In the genomic region with DNA sequence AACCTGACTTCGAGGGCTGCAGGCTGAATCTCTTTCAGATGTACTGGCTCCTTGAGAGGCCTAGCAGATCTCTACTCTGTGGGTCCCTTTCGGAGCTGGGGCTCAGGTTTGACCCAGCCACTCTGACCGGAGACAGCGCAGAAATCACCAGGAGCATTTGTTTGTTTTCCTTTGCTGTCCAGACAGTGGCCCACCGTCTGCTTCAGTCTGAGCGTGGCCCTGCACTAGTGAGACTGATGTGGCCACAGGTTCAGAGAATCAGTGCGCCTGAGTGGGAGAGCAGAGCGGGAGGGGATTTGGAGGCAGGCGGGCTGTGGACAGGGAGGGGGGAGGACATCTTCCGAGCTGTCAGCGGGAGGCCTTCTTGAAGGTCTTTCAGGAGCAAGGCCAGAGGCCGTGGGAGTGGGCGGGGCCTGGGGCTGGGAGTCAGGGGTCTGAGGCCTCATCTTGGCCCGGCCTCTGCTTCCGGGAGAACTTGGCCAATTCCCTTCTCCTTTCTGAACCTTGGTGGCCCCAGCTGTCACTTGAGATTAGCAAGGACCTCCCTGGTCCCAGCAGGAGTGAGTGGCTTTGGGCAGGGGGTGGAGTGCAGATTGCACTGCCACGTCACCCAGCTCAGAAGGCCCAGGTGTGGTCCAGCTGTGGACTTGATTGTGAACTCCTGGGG, we compare ENCODE assay signal across 10 cellular contexts. TPM values are rescaled to one million over a fixed set of nuclear protein-coding genes. Genes with fewer than 3 reads are reported as not detected.
A peak's percentile ranks its signal among the peaks of the same experiment; 100 is the strongest.
DNase-seq lines count a peak whose midpoint lies in the region; FAIRE-seq and TF ChIP-seq lines count a peak whose summit lies in the region.
"Had no signal": no experiment of that assay in that cellular context is flagged by ENCODE, and none has a peak within 500 bp of the region (broad histone marks: within the 10 kb centered on the region; RNA-seq: fewer than 3 reads in every experiment).

No MANE protein-coding gene starts in this region.

- no peak for TF ChIP-seq POLR2A in adrenal gland (IDR thresholded peaks at IDR 0.05)

- in situ Hi-C loops in KBM-7 (cut with MboI; ENCODE audit: low pct_unique_long_range_greater_than_20kb, low sequenced_read_pairs) = no loop called here

- 50 to 57% (median 54%) methylated on average over 6 to 16 of the region's 16 CpGs for WGBS in adrenal gland, 4 donors
- 64 to 78% (median 69%) methylated on average over 15 to 16 of the region's 16 CpGs for WGBS in small intestine, 3 donors

- no peaks in the 10 kb centered on the region for H3K27me3 ChIP-seq in adrenal gland
- no peaks in the 10 kb centered on the region for H3K27me3 ChIP-seq in small intestine (ENCODE audit: control insufficient read depth in 2 of 2, insufficient read depth in 2 of 2, low read length in 2 of 2)

- no peak for TF ChIP-seq CTCF in adrenal gland (IDR thresholded peaks at IDR 0.05)
- no peak for TF ChIP-seq CTCF in kidney (IDR thresholded peaks at IDR 0.05; ENCODE audit: borderline replicate concordance, extremely low read depth, insufficient read depth)

- H3K4me3 ChIP-seq in adrenal gland (no peak overlapping the region), kidney (ENCODE audit: low read length in 2 of 2) (no peak overlapping the region), small intestine (ENCODE audit: low read depth in 1 of 2, low read length in 2 of 2) (no peak overlapping the region)

- peaks cover 3 to 78% of the 10 kb centered on the region in 2 donors for H3K4me1 ChIP-seq in adrenal gland (replicated peaks in 1 of 2)
- H3K4me1 ChIP-seq in kidney (ENCODE audit: control insufficient read depth in 1 of 2, insufficient read depth in 1 of 2, low read depth in 1 of 2, low read length in 2 of 2) = peaks cover 0 to 35% of the 10 kb centered on the region in 2 donors
- peaks cover 3 to 4% of the 10 kb centered on the region in 2 donors for H3K4me1 ChIP-seq in small intestine (ENCODE audit: control insufficient read depth in 2 of 2, insufficient read depth in 1 of 2, low read depth in 1 of 2, low read length in 1 of 2)

- H3K36me3 ChIP-seq in adrenal gland (replicated peaks in 1 of 2) (no peaks in the 10 kb centered on the region), kidney (ENCODE audit: control insufficient read depth in 1 of 2, insufficient read depth in 2 of 2, low read length in 2 of 2) (no peaks in the 10 kb centered on the region), small intestine (ENCODE audit: control insufficient read depth in 2 of 2, insufficient read depth in 2 of 2, low read length in 2 of 2) (no peaks in the 10 kb centered on the region)

- H3K27ac ChIP-seq in adrenal gland (peak overlapping the region in 4 of 5 donors; percentile 39 to 82 (median 64)), kidney (ENCODE audit: low read depth in 2 of 2, low read length in 2 of 2) (peak overlapping the region; percentile 34 to 70), small intestine (ENCODE audit: low read depth in 1 of 2, low read length in 1 of 2) (peak overlapping the region; percentile 41 to 65)

- FAIRE-seq in kidney (lab: Jason Lieb, UNC) (no peak), small intestine (lab: Jason Lieb, UNC) (no peak)

- intact Hi-C loops in adrenal gland (cut with DNase I) (no loop called here), kidney (cut with DNase I) (no loop called here)

- H3K9me3 ChIP-seq in adrenal gland (replicated peaks in 1 of 3) = no peaks in the 10 kb centered on the region
- no peaks in the 10 kb centered on the region for H3K9me3 ChIP-seq in kidney (ENCODE audit: control insufficient read depth in 1 of 2, low read length in 2 of 2)
- no peaks in the 10 kb centered on the region for H3K9me3 ChIP-seq in small intestine (ENCODE audit: control insufficient read depth, low read depth)

- no peak overlapping the region for H3K9ac ChIP-seq in kidney (ENCODE audit: low read length in 2 of 2)

- DNase-seq in KBM-7 = peak; percentile 21
- DNase-seq in adrenal gland = peak in 6 of 7 donors; percentile 48 to 78 (median 64)
- DNase-seq in kidney = peak; percentile 93
- no peak for DNase-seq in small intestine
- no peak for DNase-seq in activated effector memory CD4-positive, alpha-beta T cell treated with anti-CD3 and anti-CD28 coated beads, Interleukin-2, amount 50 U/mL, for 16 hours
- no peak for DNase-seq in KG1 (lab: John Stamatoyannopoulos, UW)
- no peak for DNase-seq in COLO829 (ENCODE audit: low spot score)
- no peak for DNase-seq in NCI-H524 (lab: John Stamatoyannopoulos, UW)
- DNase-seq: NCI-H2107; stimulated activated CD4-positive, alpha-beta T cell treated with anti-CD3 and anti-CD28 coated beads, Interleukin-4, amount 100 ng/mL, for 1 hour had no signal

RNA-seq across cellular contexts. Expression of gene TNFRSF1B, which starts 8.1 kb away (rescaled TPM):
- total RNA-seq in adrenal gland (10 to 100 TPM; 14.6 to 58.3 (median 36.8) TPM), kidney (47.1 TPM)
- polyA plus RNA-seq in adrenal gland (10 to 100 TPM in 2 of 3 donors, 1 to 10 TPM in 1; 7.7 to 11.7 (median 10.7) TPM), kidney (ENCODE audit: insufficient read depth, low read depth, low replicate concordance) (7.7 TPM), small intestine (10 to 100 TPM; 17.2 to 30.4 (median 20.0) TPM)

RNA-seq across cellular contexts. Expression of gene VPS13D, which starts 54.9 kb away (rescaled TPM):
- total RNA-seq in adrenal gland (10 to 100 TPM; 33.2 to 62.3 (median 43.8) TPM), kidney (75.8 TPM)
- polyA plus RNA-seq in adrenal gland (10 to 100 TPM; 17.0 to 23.3 (median 23.2) TPM), kidney (ENCODE audit: insufficient read depth, low read depth, low replicate concordance) (19.4 TPM), small intestine (10 to 100 TPM; 15.9 to 21.5 (median 16.2) TPM)

Comparison
In these comparisons a context has a peak if more than half of its experiments do, and no peak if none do; other contexts are left out.
1. DNase-seq: peak in KBM-7 (single experiment), adrenal gland (6 of 7) and kidney (single experiment); none in small intestine (single experiment), activated effector memory CD4-positive, alpha-beta T cell treated with anti-CD3 and anti-CD28 coated beads, Interleukin-2, amount 50 U/mL, for 16 hours (single experiment), KG1 (single experiment), COLO829 (single experiment) and NCI-H524 (0 of 2).
2. Peak in every context shown above with its lines, with median percentiles within 50 percentile points of each other: H3K27ac ChIP-seq.